Comparison of ENCODE assay signal across 28 cellular contexts in genomic region chr22:38741576-38741975, GRCh38. TPM values are rescaled to one million over a fixed set of nuclear protein-coding genes. Genes with fewer than 3 reads are reported as not detected.
DNase-seq lines count a peak whose midpoint lies in the region; ATAC-seq and TF ChIP-seq lines count a peak whose summit lies in the region.
"Had no signal": no experiment of that assay in that cellular context is flagged by ENCODE, and none has a peak within 500 bp of the region (broad histone marks: within the 10 kb centered on the region; RNA-seq: fewer than 3 reads in every experiment).

No MANE protein-coding gene starts in this region.

- peak overlapping the region; percentile 30 for H3K9ac ChIP-seq in BLaER1

- CTCF ChIA-PET in activated CD8-positive, alpha-beta T cell treated with anti-CD3 and anti-CD28 coated beads for 36 hours (lab: Charles Lee), result interaction anchor here (1.3 to 2.4 kb wide), 2 partner anchors 8 to 16 kb away, joined by 3 to 18 read pairs; no protein-coding TSS in a partner anchor

- H3K4me1 Mint-ChIP-seq in activated CD4-positive, alpha-beta T cell treated with anti-CD3 and anti-CD28 coated beads, Interleukin-2, amount 10 ng/mL, durations not matched to agents 24 days and 14 days, result peaks cover 17% of the 10 kb centered on the region
- peaks cover 29% of the 10 kb centered on the region for H3K4me1 Mint-ChIP-seq in activated CD8-positive, alpha-beta T cell treated with anti-CD3 and anti-CD28 coated beads for 36 hours (ENCODE audit: low read depth)
- peaks cover 25 to 42% of the 10 kb centered on the region in 2 donors for H3K4me1 Mint-ChIP-seq in immature natural killer cell
- H3K4me1 Mint-ChIP-seq: mesothelial cell of epicardium, neural crest cell had no signal

- POLR2A ChIA-PET in activated CD8-positive, alpha-beta T cell treated with anti-CD3 and anti-CD28 coated beads for 36 hours (lab: Charles Lee), result interaction anchor here (40.0 to 41.0 kb wide), 2 partner anchors 0 to 18 kb away, joined by 905 read pairs; partner anchors contain the start of genes GTPBP1 and SUN2

- no peak overlapping the region for H3K4me3 ChIP-seq in BLaER1
- H3K4me3 ChIP-seq: ascending aorta, gastrocnemius medialis, upper lobe of right lung had no signal

- no peak for DNase-seq in activated CD4-positive, alpha-beta T cell treated with anti-CD3 and anti-CD28 coated beads, Interleukin-2, amount 10 ng/mL, durations not matched to agents 24 days and 14 days
- no peak for DNase-seq in activated CD4-positive, alpha-beta T cell treated with anti-CD3 and anti-CD28 coated beads for 48 hours
- DNase-seq in activated CD8-positive, alpha-beta T cell treated with anti-CD3 and anti-CD28 coated beads for 36 hours, result no peak
- DNase-seq in immature natural killer cell (no peak), OCI-M2 (lab: John Stamatoyannopoulos, UW; ENCODE audit: unreplicated experiment) (no peak)
- no peak for DNase-seq in activated CD4-positive, CD25-positive, alpha-beta regulatory T cell (lab: John Stamatoyannopoulos, UW)
- DNase-seq: 8988T; AML-193; cerebellar nuclear complex; effector CD4-positive, alpha-beta T cell; gastrocnemius medialis; H7; Kasumi-1; kidney glomerular epithelial cell; NCI-H1092; NCI-H2029; NCI-H226; OCI-M1; SHP77 treated with DMSO at 0.1 percent for 48 hours; stimulated activated naive CD4-positive, alpha-beta T cell; upper lobe of right lung had no signal

- intact Hi-C loops in activated CD4-positive, alpha-beta T cell treated with anti-CD3 and anti-CD28 coated beads, Interleukin-2, amount 10 ng/mL, durations not matched to agents 24 days and 14 days (cut with micrococcal nuclease), result no loop called here
- intact Hi-C loops in activated CD8-positive, alpha-beta T cell treated with anti-CD3 and anti-CD28 coated beads for 36 hours (cut with micrococcal nuclease), result no loop called here

- H3K36me3 ChIP-seq in BLaER1, result peaks cover 100% of the 10 kb centered on the region

- peaks cover 59% of the 10 kb centered on the region for H3K4me1 ChIP-seq in BLaER1
- H3K4me1 ChIP-seq: ascending aorta, upper lobe of right lung had no signal

- H3K27me3 Mint-ChIP-seq in activated CD4-positive, alpha-beta T cell treated with anti-CD3 and anti-CD28 coated beads, Interleukin-2, amount 10 ng/mL, durations not matched to agents 24 days and 14 days, result no peaks in the 10 kb centered on the region
- H3K27me3 Mint-ChIP-seq in activated CD8-positive, alpha-beta T cell treated with anti-CD3 and anti-CD28 coated beads for 36 hours, result no peaks in the 10 kb centered on the region
- H3K27me3 Mint-ChIP-seq in immature natural killer cell (ENCODE audit: low read depth in 3 of 3), result peaks cover 19 to 20% (median 19%) of the 10 kb centered on the region in 3 donors
- H3K27me3 Mint-ChIP-seq: progenitor cell of endocrine pancreas had no signal

- no peaks in the 10 kb centered on the region for H3K9me3 Mint-ChIP-seq in activated CD4-positive, alpha-beta T cell treated with anti-CD3 and anti-CD28 coated beads, Interleukin-2, amount 10 ng/mL, durations not matched to agents 24 days and 14 days
- H3K9me3 Mint-ChIP-seq in activated CD8-positive, alpha-beta T cell treated with anti-CD3 and anti-CD28 coated beads for 36 hours, result no peaks in the 10 kb centered on the region
- no peaks in the 10 kb centered on the region for H3K9me3 Mint-ChIP-seq in immature natural killer cell
- H3K9me3 Mint-ChIP-seq: mesothelial cell of epicardium, neural crest cell had no signal

- H3K27me3 ChIP-seq in BLaER1, result no peaks in the 10 kb centered on the region
- H3K27me3 ChIP-seq: ascending aorta, gastrocnemius medialis, upper lobe of right lung had no signal

- no peak overlapping the region; the same call in 1 of the 2 replicates for H3K4me2 ChIP-seq in BLaER1

- ATAC-seq in activated CD8-positive, alpha-beta T cell treated with anti-CD3 and anti-CD28 coated beads for 36 hours, result no peak
- no peak for ATAC-seq in HG03095 (IDR thresholded peaks at IDR 0.05; ENCODE audit: unreplicated experiment)
- ATAC-seq: esophagus mucosa, gastrocnemius medialis, upper lobe of right lung had no signal

- H3K9me3 ChIP-seq in BLaER1, result no peaks in the 10 kb centered on the region
- H3K9me3 ChIP-seq: ascending aorta, gastrocnemius medialis, upper lobe of right lung had no signal

- no peak overlapping the region for H3K4me3 Mint-ChIP-seq in activated CD4-positive, alpha-beta T cell treated with anti-CD3 and anti-CD28 coated beads, Interleukin-2, amount 10 ng/mL, durations not matched to agents 24 days and 14 days
- no peak overlapping the region for H3K4me3 Mint-ChIP-seq in activated CD8-positive, alpha-beta T cell treated with anti-CD3 and anti-CD28 coated beads for 36 hours
- no peak overlapping the region for H3K4me3 Mint-ChIP-seq in immature natural killer cell
- H3K4me3 Mint-ChIP-seq: mesothelial cell of epicardium, neural crest cell had no signal

- peaks cover 100% of the 10 kb centered on the region for H4K20me1 ChIP-seq in BLaER1

- no peak for TF ChIP-seq CTCF in activated CD8-positive, alpha-beta T cell treated with anti-CD3 and anti-CD28 coated beads for 36 hours (IDR thresholded peaks at IDR 0.05)

- peak overlapping the region; percentile 45 for H3K27ac Mint-ChIP-seq in activated CD4-positive, alpha-beta T cell treated with anti-CD3 and anti-CD28 coated beads, Interleukin-2, amount 10 ng/mL, durations not matched to agents 24 days and 14 days
- H3K27ac Mint-ChIP-seq in activated CD8-positive, alpha-beta T cell treated with anti-CD3 and anti-CD28 coated beads for 36 hours, result peak overlapping the region; percentile 63
- H3K27ac Mint-ChIP-seq in immature natural killer cell, result peak overlapping the region in 5 of 6 donors; percentile 44 to 76 (median 61)
- H3K27ac Mint-ChIP-seq: mesothelial cell of epicardium, progenitor cell of endocrine pancreas had no signal

- H3K36me3 Mint-ChIP-seq in activated CD4-positive, alpha-beta T cell treated with anti-CD3 and anti-CD28 coated beads, Interleukin-2, amount 10 ng/mL, durations not matched to agents 24 days and 14 days (ENCODE audit: low read depth), result peaks cover 79% of the 10 kb centered on the region
- H3K36me3 Mint-ChIP-seq in activated CD8-positive, alpha-beta T cell treated with anti-CD3 and anti-CD28 coated beads for 36 hours (ENCODE audit: low read depth), result peaks cover 70% of the 10 kb centered on the region
- H3K36me3 Mint-ChIP-seq in immature natural killer cell, result peaks cover 15 to 73% (median 31%) of the 10 kb centered on the region in 3 donors

- no peak overlapping the region for H3K27ac ChIP-seq in BLaER1
- H3K27ac ChIP-seq: upper lobe of right lung had no signal

RNA-seq across cellular contexts. Expression of gene SUN2, which starts 14.2 kb away (rescaled TPM):
- 124 and 128 TPM in 2 replicates for total RNA-seq in activated CD4-positive, alpha-beta T cell treated with anti-CD3 and anti-CD28 coated beads, Interleukin-2, amount 10 ng/mL, durations not matched to agents 24 days and 14 days
- 100 to 1,000 TPM; 101 to 107 TPM for total RNA-seq in activated CD8-positive, alpha-beta T cell treated with anti-CD3 and anti-CD28 coated beads for 36 hours
- polyA plus RNA-seq in immature natural killer cell, result 100 to 1,000 TPM; 444 to 668 (median 473) TPM

RNA-seq across cellular contexts. Expression of gene GTPBP1, which starts 35.8 kb away (rescaled TPM):
- 102 and 103 TPM in 2 replicates for total RNA-seq in activated CD4-positive, alpha-beta T cell treated with anti-CD3 and anti-CD28 coated beads, Interleukin-2, amount 10 ng/mL, durations not matched to agents 24 days and 14 days
- 10 to 100 TPM; 93.3 to 97.6 TPM for total RNA-seq in activated CD8-positive, alpha-beta T cell treated with anti-CD3 and anti-CD28 coated beads for 36 hours
- polyA plus RNA-seq in immature natural killer cell, result 10 to 100 TPM; 13.0 to 35.5 (median 15.4) TPM

RNA-seq across cellular contexts. Expression of gene JOSD1, which starts 40.8 kb away (rescaled TPM):
- total RNA-seq in activated CD4-positive, alpha-beta T cell treated with anti-CD3 and anti-CD28 coated beads, Interleukin-2, amount 10 ng/mL, durations not matched to agents 24 days and 14 days, result 90.4 and 93.8 TPM in 2 replicates
- total RNA-seq in activated CD8-positive, alpha-beta T cell treated with anti-CD3 and anti-CD28 coated beads for 36 hours, result 10 to 100 TPM; 84.7 to 88.1 TPM
- polyA plus RNA-seq in immature natural killer cell, result 10 to 100 TPM; 10.6 to 17.9 (median 11.2) TPM

RNA-seq across cellular contexts. Expression of gene DNAL4, which starts 52.4 kb away (rescaled TPM):
- 5.5 and 6.3 TPM in 2 replicates for total RNA-seq in activated CD4-positive, alpha-beta T cell treated with anti-CD3 and anti-CD28 coated beads, Interleukin-2, amount 10 ng/mL, durations not matched to agents 24 days and 14 days
- 1 to 10 TPM; 5.5 to 6.0 TPM for total RNA-seq in activated CD8-positive, alpha-beta T cell treated with anti-CD3 and anti-CD28 coated beads for 36 hours
- 10 to 100 TPM; 16.7 to 16.9 (median 16.8) TPM for polyA plus RNA-seq in immature natural killer cell

RNA-seq across cellular contexts. Expression of gene TOMM22, which starts 59.8 kb away (rescaled TPM):
- 169 and 172 TPM in 2 replicates for total RNA-seq in activated CD4-positive, alpha-beta T cell treated with anti-CD3 and anti-CD28 coated beads, Interleukin-2, amount 10 ng/mL, durations not matched to agents 24 days and 14 days
- total RNA-seq in activated CD8-positive, alpha-beta T cell treated with anti-CD3 and anti-CD28 coated beads for 36 hours, result 100 to 1,000 TPM; 155 to 158 TPM
- 10 to 100 TPM; 56.0 to 94.4 (median 68.8) TPM for polyA plus RNA-seq in immature natural killer cell
